Comparison of ENCODE assay signal across 12 cellular contexts in genomic region chr16:920722-921121, GRCh38. TPM values are rescaled to one million over a fixed set of nuclear protein-coding genes. Genes with fewer than 3 reads are reported as not detected.
DNase-seq lines count a peak whose midpoint lies in the region; ATAC-seq and TF ChIP-seq lines count a peak whose summit lies in the region.
"Had no signal": no experiment of that assay in that cellular context is flagged by ENCODE, and none has a peak within 500 bp of the region (broad histone marks: within the 10 kb centered on the region; RNA-seq: fewer than 3 reads in every experiment).

No MANE protein-coding gene starts in this region.

- H3K4me1 Mint-ChIP-seq in stimulated activated effector memory CD8-positive, alpha-beta T cell treated with anti-CD3 and anti-CD28 coated beads, Interleukin-12 subunit alpha, Interleukin-12 subunit beta, amount 100 ng/mL, for 72 hours, result peaks cover 12% of the 10 kb centered on the region
- no peaks in the 10 kb centered on the region for H3K4me1 Mint-ChIP-seq in activated naive CD4-positive, alpha-beta T cell treated with anti-CD3 and anti-CD28 coated beads for 36 hours (ENCODE audit: low read depth)

- H3K4me3 Mint-ChIP-seq in stimulated activated effector memory CD8-positive, alpha-beta T cell treated with anti-CD3 and anti-CD28 coated beads, Interleukin-12 subunit alpha, Interleukin-12 subunit beta, amount 100 ng/mL, for 72 hours, result no peak overlapping the region
- H3K4me3 Mint-ChIP-seq in activated naive CD4-positive, alpha-beta T cell treated with anti-CD3 and anti-CD28 coated beads for 36 hours, result no peak overlapping the region

- CTCF ChIA-PET in activated naive CD4-positive, alpha-beta T cell treated with anti-CD3 and anti-CD28 coated beads for 36 hours (lab: Charles Lee), result no interaction called here

- H3K36me3 Mint-ChIP-seq in stimulated activated effector memory CD8-positive, alpha-beta T cell treated with anti-CD3 and anti-CD28 coated beads, Interleukin-12 subunit alpha, Interleukin-12 subunit beta, amount 100 ng/mL, for 72 hours, result peaks cover 5% of the 10 kb centered on the region
- peaks cover 6% of the 10 kb centered on the region for H3K36me3 Mint-ChIP-seq in activated naive CD4-positive, alpha-beta T cell treated with anti-CD3 and anti-CD28 coated beads for 36 hours (ENCODE audit: low read depth)

- no peaks in the 10 kb centered on the region for H3K27me3 Mint-ChIP-seq in activated naive CD4-positive, alpha-beta T cell treated with anti-CD3 and anti-CD28 coated beads for 36 hours (ENCODE audit: low read depth)

- ATAC-seq in stimulated activated effector memory CD8-positive, alpha-beta T cell treated with anti-CD3 and anti-CD28 coated beads, Interleukin-12 subunit alpha, Interleukin-12 subunit beta, amount 100 ng/mL, for 72 hours, result no peak
- ATAC-seq in left colon, result no peak
- ATAC-seq: HCT116 had no signal

- DNase-seq in EH (ENCODE audit: low read depth) (peak; percentile 85), cardiac fibroblast (ENCODE audit: low read depth in 2 of 2) (peak; percentile 23 to 26), OCI-M1 (lab: John Stamatoyannopoulos, UW) (no peak), left colon (no peak)
- DNase-seq in stimulated activated effector memory CD8-positive, alpha-beta T cell treated with anti-CD3 and anti-CD28 coated beads, Interleukin-12 subunit alpha, Interleukin-12 subunit beta, amount 100 ng/mL, for 72 hours (ENCODE audit: low spot score in 2 of 2), result no peak
- DNase-seq in activated naive CD4-positive, alpha-beta T cell treated with anti-CD3 and anti-CD28 coated beads for 36 hours, result no peak
- DNase-seq in activated CD8-positive, alpha-beta memory T cell treated with anti-CD3 and anti-CD28 coated beads for 24 hours, result no peak
- DNase-seq: ovary had no signal

- H3K27ac ChIP-seq in layer of hippocampus (ENCODE audit: low read depth, low read length), result peak overlapping the region; percentile 66
- H3K27ac ChIP-seq: ovary, SK-N-MC had no signal

- H3K27me3 ChIP-seq in layer of hippocampus (ENCODE audit: control insufficient read depth, insufficient read depth, low read length), result no peaks in the 10 kb centered on the region
- H3K27me3 ChIP-seq: ovary had no signal

- no peaks in the 10 kb centered on the region for H3K9me3 Mint-ChIP-seq in stimulated activated effector memory CD8-positive, alpha-beta T cell treated with anti-CD3 and anti-CD28 coated beads, Interleukin-12 subunit alpha, Interleukin-12 subunit beta, amount 100 ng/mL, for 72 hours
- peaks cover 2% of the 10 kb centered on the region for H3K9me3 Mint-ChIP-seq in activated naive CD4-positive, alpha-beta T cell treated with anti-CD3 and anti-CD28 coated beads for 36 hours

- H3K4me3 ChIP-seq in cardiac fibroblast (replicated peaks in 1 of 2; ENCODE audit: low read depth in 2 of 2, low read length in 2 of 2), result no peak overlapping the region
- H3K4me3 ChIP-seq: ovary, SK-N-MC had no signal

- peak overlapping the region; percentile 10 for H3K27ac Mint-ChIP-seq in stimulated activated effector memory CD8-positive, alpha-beta T cell treated with anti-CD3 and anti-CD28 coated beads, Interleukin-12 subunit alpha, Interleukin-12 subunit beta, amount 100 ng/mL, for 72 hours
- H3K27ac Mint-ChIP-seq in activated naive CD4-positive, alpha-beta T cell treated with anti-CD3 and anti-CD28 coated beads for 36 hours, result no peak overlapping the region

- intact Hi-C loops in activated naive CD4-positive, alpha-beta T cell treated with anti-CD3 and anti-CD28 coated beads for 36 hours (cut with micrococcal nuclease), result no loop called here
- intact Hi-C loops in left colon (cut with DNase I, micrococcal nuclease), result no loop called here

- TF ChIP-seq CTCF in cardiac fibroblast (IDR thresholded peaks at IDR 0.05; ENCODE audit: low read depth, low read length), result no peak

RNA-seq across cellular contexts. Expression of gene LMF1, which starts 50.1 kb away (rescaled TPM):
- 10 to 100 TPM; 11.5 to 12.3 TPM for total RNA-seq in activated naive CD4-positive, alpha-beta T cell treated with anti-CD3 and anti-CD28 coated beads for 36 hours
- 10 to 100 TPM; 17.3 to 22.6 TPM for total RNA-seq in left colon
- total RNA-seq: HT1080 had no signal

Comparison
In these comparisons a context has a peak if more than half of its experiments do, and no peak if none do; other contexts are left out.
1. DNase-seq: peak in EH (single experiment) and cardiac fibroblast (2 of 2); none in stimulated activated effector memory CD8-positive, alpha-beta T cell treated with anti-CD3 and anti-CD28 coated beads, Interleukin-12 subunit alpha, Interleukin-12 subunit beta, amount 100 ng/mL, for 72 hours (0 of 2), activated naive CD4-positive, alpha-beta T cell treated with anti-CD3 and anti-CD28 coated beads for 36 hours (single experiment), OCI-M1 (single experiment), activated CD8-positive, alpha-beta memory T cell treated with anti-CD3 and anti-CD28 coated beads for 24 hours (single experiment) and left colon (0 of 2).